Comparison of ENCODE assay signal across 22 cellular contexts in genomic region chr4:188221090-188221489, GRCh38.
"Had no signal": no experiment of that assay in that cellular context is flagged by ENCODE, and none has a peak within 500 bp of the region (broad histone marks: within the 10 kb centered on the region; RNA-seq: fewer than 3 reads in every experiment).

No MANE protein-coding gene starts in this region.

- ATAC-seq: left cardiac atrium, mucosa of descending colon, natural killer cell had no signal

- DNase-seq: cortex of kidney; dorsolateral prefrontal cortex; effector CD8-positive, alpha-beta T cell; esophagus squamous epithelium; foreskin fibroblast; head of caudate nucleus; kidney; left cardiac atrium; mucosa of descending colon; natural killer cell; ovary; sigmoid colon; stimulated activated CD4-positive, alpha-beta T cell treated with anti-CD3 and anti-CD28 coated beads, Interleukin-12 subunit alpha, Interleukin-12 subunit beta, amount 100 ng/mL, for 4 hours; stimulated activated naive CD4-positive, alpha-beta T cell; stomach; substantia nigra; transverse colon had no signal

- H3K27ac Mint-ChIP-seq: natural killer cell had no signal

- H3K4me1 Mint-ChIP-seq: natural killer cell had no signal

- H3K4me3 Mint-ChIP-seq: natural killer cell, neural crest cell had no signal

- H2AFZ ChIP-seq: hepatocyte had no signal

- H3K27ac ChIP-seq: dorsolateral prefrontal cortex, esophagus squamous epithelium, hepatocyte, ovary, right atrium auricular region, sigmoid colon, skin epidermis, stomach, thoracic aorta, transverse colon had no signal

- H3K36me3 ChIP-seq: esophagus squamous epithelium, ovary, right atrium auricular region, sigmoid colon, stomach, thoracic aorta, transverse colon had no signal

- H3K79me2 ChIP-seq: hepatocyte had no signal

- H3K4me1 ChIP-seq: esophagus squamous epithelium, right atrium auricular region, sigmoid colon, stomach, transverse colon had no signal

- H3K27me3 ChIP-seq: esophagus squamous epithelium, hepatocyte, ovary, right atrium auricular region, sigmoid colon, transverse colon had no signal

- H3K9me3 ChIP-seq: esophagus squamous epithelium, mucosa of descending colon, ovary, right atrium auricular region, sigmoid colon, thoracic aorta, transverse colon had no signal

- H3K4me3 ChIP-seq: dorsolateral prefrontal cortex, esophagus squamous epithelium, hepatocyte, mucosa of descending colon, ovary, right atrium auricular region, sigmoid colon, skin epidermis, stomach, thoracic aorta, transverse colon had no signal

- H3K4me2 ChIP-seq: hepatocyte had no signal
